ENCODE assay signal across 1 cellular context in genomic region chr14:74739293-74740030, GRCh38.
TF ChIP-seq lines count a peak whose summit lies in the region.

No MANE protein-coding gene starts in this region.

TF ChIP-seq in SK-N-SH treated with all-trans-retinoic acid at 6 μM for 48 hours, 23 proteins besides CTCF, POLR2A, EP300 and RAD21 (continued from another document):
- TF ChIP-seq, protein P1, sequence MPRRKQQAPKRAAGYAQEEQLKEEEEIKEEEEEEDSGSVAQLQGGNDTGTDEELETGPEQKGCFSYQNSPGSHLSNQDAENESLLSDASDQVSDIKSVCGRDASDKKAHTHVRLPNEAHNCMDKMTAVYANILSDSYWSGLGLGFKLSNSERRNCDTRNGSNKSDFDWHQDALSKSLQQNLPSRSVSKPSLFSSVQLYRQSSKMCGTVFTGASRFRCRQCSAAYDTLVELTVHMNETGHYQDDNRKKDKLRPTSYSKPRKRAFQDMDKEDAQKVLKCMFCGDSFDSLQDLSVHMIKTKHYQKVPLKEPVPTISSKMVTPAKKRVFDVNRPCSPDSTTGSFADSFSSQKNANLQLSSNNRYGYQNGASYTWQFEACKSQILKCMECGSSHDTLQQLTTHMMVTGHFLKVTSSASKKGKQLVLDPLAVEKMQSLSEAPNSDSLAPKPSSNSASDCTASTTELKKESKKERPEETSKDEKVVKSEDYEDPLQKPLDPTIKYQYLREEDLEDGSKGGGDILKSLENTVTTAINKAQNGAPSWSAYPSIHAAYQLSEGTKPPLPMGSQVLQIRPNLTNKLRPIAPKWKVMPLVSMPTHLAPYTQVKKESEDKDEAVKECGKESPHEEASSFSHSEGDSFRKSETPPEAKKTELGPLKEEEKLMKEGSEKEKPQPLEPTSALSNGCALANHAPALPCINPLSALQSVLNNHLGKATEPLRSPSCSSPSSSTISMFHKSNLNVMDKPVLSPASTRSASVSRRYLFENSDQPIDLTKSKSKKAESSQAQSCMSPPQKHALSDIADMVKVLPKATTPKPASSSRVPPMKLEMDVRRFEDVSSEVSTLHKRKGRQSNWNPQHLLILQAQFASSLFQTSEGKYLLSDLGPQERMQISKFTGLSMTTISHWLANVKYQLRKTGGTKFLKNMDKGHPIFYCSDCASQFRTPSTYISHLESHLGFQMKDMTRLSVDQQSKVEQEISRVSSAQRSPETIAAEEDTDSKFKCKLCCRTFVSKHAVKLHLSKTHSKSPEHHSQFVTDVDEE (CRISPR knock-in tag; IDR thresholded peaks at IDR 0.05): no peak
- TF ChIP-seq BACH2 (CRISPR knock-in tag; IDR thresholded peaks at IDR 0.05; ENCODE audit: borderline replicate concordance): no peak
- TF ChIP-seq ISL1 (CRISPR knock-in tag; IDR thresholded peaks at IDR 0.05): no peak
- TF ChIP-seq, protein P2, sequence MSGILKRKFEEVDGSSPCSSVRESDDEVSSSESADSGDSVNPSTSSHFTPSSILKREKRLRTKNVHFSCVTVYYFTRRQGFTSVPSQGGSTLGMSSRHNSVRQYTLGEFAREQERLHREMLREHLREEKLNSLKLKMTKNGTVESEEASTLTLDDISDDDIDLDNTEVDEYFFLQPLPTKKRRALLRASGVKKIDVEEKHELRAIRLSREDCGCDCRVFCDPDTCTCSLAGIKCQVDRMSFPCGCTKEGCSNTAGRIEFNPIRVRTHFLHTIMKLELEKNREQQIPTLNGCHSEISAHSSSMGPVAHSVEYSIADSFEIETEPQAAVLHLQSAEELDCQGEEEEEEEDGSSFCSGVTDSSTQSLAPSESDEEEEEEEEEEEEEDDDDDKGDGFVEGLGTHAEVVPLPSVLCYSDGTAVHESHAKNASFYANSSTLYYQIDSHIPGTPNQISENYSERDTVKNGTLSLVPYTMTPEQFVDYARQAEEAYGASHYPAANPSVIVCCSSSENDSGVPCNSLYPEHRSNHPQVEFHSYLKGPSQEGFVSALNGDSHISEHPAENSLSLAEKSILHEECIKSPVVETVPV (CRISPR knock-in tag; IDR thresholded peaks at IDR 0.05): no peak
- no peak for TF ChIP-seq TCF4 (CRISPR knock-in tag; IDR thresholded peaks at IDR 0.05; ENCODE audit: borderline replicate concordance)
- TF ChIP-seq TOX (CRISPR knock-in tag; IDR thresholded peaks at IDR 0.05; ENCODE audit: borderline replicate concordance): no peak
- TF ChIP-seq ESRRG (CRISPR knock-in tag; IDR thresholded peaks at IDR 0.05): no peak
- no peak for TF ChIP-seq CREB5 (CRISPR knock-in tag; IDR thresholded peaks at IDR 0.05; ENCODE audit: low read depth)
- no peak for TF ChIP-seq ZFP30 (CRISPR knock-in tag; IDR thresholded peaks at IDR 0.05)
- no peak for TF ChIP-seq CSDC2 (CRISPR knock-in tag; IDR thresholded peaks at IDR 0.05)
